8 cellular contexts compared by ENCODE assay signal in genomic region chr3:36991923-36992805, GRCh38. TPM values are rescaled to one million over a fixed set of nuclear protein-coding genes. Genes with fewer than 3 reads are reported as not detected.
A peak's percentile ranks its signal among the peaks of the same experiment; 100 is the strongest.
DNase-seq lines count a peak whose midpoint lies in the region; ATAC-seq and FAIRE-seq lines count a peak whose summit lies in the region.

No MANE protein-coding gene starts in this region.

- H3K4me1 ChIP-seq in SJSA1 (replicated peaks) (peaks cover 20% of the 10 kb centered on the region), small intestine (ENCODE audit: control insufficient read depth in 2 of 2, insufficient read depth in 1 of 2, low read depth in 1 of 2, low read length in 1 of 2) (peaks cover 6 to 13% of the 10 kb centered on the region in 2 donors)

- H3K36me3 ChIP-seq in SJSA1, result peaks cover 54% of the 10 kb centered on the region
- peaks cover 0 to 8% of the 10 kb centered on the region in 2 donors for H3K36me3 ChIP-seq in small intestine (ENCODE audit: control insufficient read depth in 2 of 2, insufficient read depth in 2 of 2, low read length in 2 of 2)

- H3K4me3 ChIP-seq in SJSA1, result peak overlapping the region; percentile 56
- H3K4me3 ChIP-seq in small intestine (ENCODE audit: low read depth in 1 of 2, low read length in 2 of 2), result peak overlapping the region; percentile 56 to 66

- ATAC-seq in HG02970 (IDR thresholded peaks at IDR 0.05; ENCODE audit: low FRiP score, unreplicated experiment) (no peak), GM18520 (IDR thresholded peaks at IDR 0.05; ENCODE audit: unreplicated experiment) (no peak), GM18867 (IDR thresholded peaks at IDR 0.05; ENCODE audit: unreplicated experiment) (no peak)

- H3K9me3 ChIP-seq in SJSA1 (replicated peaks) (no peaks in the 10 kb centered on the region), small intestine (ENCODE audit: control insufficient read depth, low read depth) (no peaks in the 10 kb centered on the region)

- WGBS in small intestine, 3 donors, result 10 to 29% (median 17%) methylated on average over 24 of the region's 24 CpGs

- DNase-seq in GM18507 (ENCODE audit: extremely low spot score, insufficient read length, low read depth), result no peak
- DNase-seq in SJSA1 (ENCODE audit: low read depth in 1 of 2, low spot score in 2 of 2), result peak in 1 of 2 experiments; percentile 47
- DNase-seq in glomerular endothelial cell (ENCODE audit: extremely low read depth, low read depth, low spot score), result peak; percentile 18
- no peak for DNase-seq in small intestine
- no peak for DNase-seq in middle frontal gyrus (ENCODE audit: extremely low spot score, low spot score)

- H3K27ac ChIP-seq in SJSA1 (peak overlapping the region; percentile 93), small intestine (ENCODE audit: low read depth in 1 of 2, low read length in 1 of 2) (peak overlapping the region; percentile 97 to 98)

- no peaks in the 10 kb centered on the region for H3K27me3 ChIP-seq in SJSA1 (replicated peaks)
- no peaks in the 10 kb centered on the region for H3K27me3 ChIP-seq in small intestine (ENCODE audit: control insufficient read depth in 2 of 2, insufficient read depth in 2 of 2, low read length in 2 of 2)

- FAIRE-seq in GM18507 (lab: Jason Lieb, UNC), result peak; percentile 44
- FAIRE-seq in small intestine (lab: Jason Lieb, UNC), result no peak

RNA-seq across cellular contexts. Expression of gene EPM2AIP1, which starts 0.8 kb away (rescaled TPM):
- total RNA-seq in SJSA1 (2014; rRNA removed; shearing (Covaris generic)), result 4.6 and 7.8 TPM in 2 replicates
- 8.9 and 9.0 TPM in 2 replicates for total RNA-seq in glomerular endothelial cell
- 1 to 10 TPM; 1.8 to 4.0 (median 1.9) TPM for polyA plus RNA-seq in small intestine

RNA-seq across cellular contexts. Expression of gene MLH1, which starts 1.2 kb away (rescaled TPM):
- total RNA-seq in SJSA1 (2014; rRNA removed; shearing (Covaris generic)), result 43.1 and 98.5 TPM in 2 replicates
- total RNA-seq in glomerular endothelial cell, result 25.1 and 27.8 TPM in 2 replicates
- 10 to 100 TPM in 2 of 3 donors, 1 to 10 TPM in 1; 5.6 to 20.2 (median 10.8) TPM for polyA plus RNA-seq in small intestine

RNA-seq across cellular contexts. Expression of gene TRANK1, which starts 47.3 kb away (rescaled TPM):
- 0.91 and 2.4 TPM in 2 replicates for total RNA-seq in SJSA1 (2014; rRNA removed; shearing (Covaris generic))
- 9.9 and 16.8 TPM in 2 replicates for total RNA-seq in glomerular endothelial cell
- 10 to 100 TPM in 2 of 3 donors, 1 to 10 TPM in 1; 8.8 to 23.5 (median 19.2) TPM for polyA plus RNA-seq in small intestine
